In the genomic region with DNA sequence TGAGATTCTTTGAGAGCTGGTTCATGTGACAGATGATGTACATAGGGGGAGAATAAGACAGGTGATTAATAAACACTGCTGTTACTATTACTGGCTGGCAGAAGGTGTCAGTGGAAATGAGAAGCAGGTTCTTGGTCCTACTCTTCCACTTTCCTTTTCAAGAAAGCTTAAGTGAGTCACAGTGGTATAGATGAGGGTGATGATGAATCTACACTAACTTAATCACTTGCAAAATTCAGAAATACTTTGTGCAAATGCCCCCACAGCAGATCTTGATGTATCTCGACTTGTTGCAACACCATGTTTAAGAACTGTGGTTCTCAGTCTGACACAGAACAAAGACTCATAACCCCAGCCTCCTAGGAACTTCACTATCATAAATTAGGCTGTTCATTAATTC, we compare ENCODE assay signal across 9 cellular contexts.
DNase-seq lines count a peak whose midpoint lies in the region; ATAC-seq lines count a peak whose summit lies in the region.
"Had no signal": no experiment of that assay in that cellular context is flagged by ENCODE, and none has a peak within 500 bp of the region (broad histone marks: within the 10 kb centered on the region; RNA-seq: fewer than 3 reads in every experiment).

No MANE protein-coding gene starts in this region.

- H3K27ac Mint-ChIP-seq in memory B cell, result peak overlapping the region; percentile 94

- peaks cover 8% of the 10 kb centered on the region for H3K36me3 Mint-ChIP-seq in memory B cell

- no peaks in the 10 kb centered on the region for H3K27me3 Mint-ChIP-seq in memory B cell

- H3K4me3 Mint-ChIP-seq in memory B cell, result peak overlapping the region; percentile 79

- peak; percentile 72 for DNase-seq in MV-4-11 (lab: John Stamatoyannopoulos, UW)
- no peak for DNase-seq in memory B cell (ENCODE audit: low spot score in 2 of 2)
- DNase-seq in GM03348 (ENCODE audit: low spot score), result no peak
- DNase-seq in NCI-H1105 (lab: John Stamatoyannopoulos, UW), result no peak
- DNase-seq in NCI-H524 treated with DMSO at 0.1 percent for 48 hours (lab: John Stamatoyannopoulos, UW), result no peak
- DNase-seq in NCI-H2081 treated with DMSO at 0.1 percent for 48 hours (lab: John Stamatoyannopoulos, UW), result no peak
- DNase-seq: H7 had no signal

- H3K4me1 Mint-ChIP-seq in memory B cell, result peaks cover 70% of the 10 kb centered on the region

- ATAC-seq in GM18861 (IDR thresholded peaks at IDR 0.05; ENCODE audit: unreplicated experiment) (peak; percentile 74), HG02571 (IDR thresholded peaks at IDR 0.05; ENCODE audit: unreplicated experiment) (peak; percentile 70), memory B cell (ENCODE audit: low read depth) (peak; percentile 46)

- no peaks in the 10 kb centered on the region for H3K9me3 Mint-ChIP-seq in memory B cell
